ENCODE assay signal across 19 cellular contexts in genomic region chr11:11519184-11519583, GRCh38.
DNase-seq lines count a peak whose midpoint lies in the region; ATAC-seq and TF ChIP-seq lines count a peak whose summit lies in the region.
"Had no signal": no experiment of that assay in that cellular context is flagged by ENCODE, and none has a peak within 500 bp of the region (broad histone marks: within the 10 kb centered on the region; RNA-seq: fewer than 3 reads in every experiment).

No MANE protein-coding gene starts in this region.

- ATAC-seq in GM18858 (IDR thresholded peaks at IDR 0.05; ENCODE audit: unreplicated experiment): no peak
- ATAC-seq: activated CD8-positive, alpha-beta memory T cell treated with anti-CD3 and anti-CD28 coated beads, Interleukin-2, amount 10 ng/mL, durations not matched to agents 7 days and 5 days; body of pancreas; T-cell had no signal

- no peaks in the 10 kb centered on the region for H3K27me3 ChIP-seq in AG04450 (ENCODE audit: control insufficient read depth, insufficient read depth, low read length)
- H3K27me3 ChIP-seq: body of pancreas had no signal

- in situ Hi-C loops in SK-MEL-5 (cut with HindIII; ENCODE audit: low pct_unique_long_range_greater_than_20kb, low sequenced_read_pairs): loop anchor here (25.0 kb wide), 1 partner anchor 132 kb away; no protein-coding TSS in a partner anchor

- no peak overlapping the region for H3K27ac ChIP-seq in AG04450 (ENCODE audit: low read depth, low read length)
- H3K27ac ChIP-seq: body of pancreas, HL-60 had no signal

- H3K9me3 ChIP-seq in AG04450 (ENCODE audit: control insufficient read depth, insufficient read depth, low read length): no peaks in the 10 kb centered on the region
- H3K9me3 ChIP-seq: body of pancreas had no signal

- CTCF ChIA-PET in AG04450 (lab: Charles Lee): no interaction called here

- POLR2A ChIA-PET in AG04450 (lab: Yijun Ruan, JAX): no interaction called here

- no peak overlapping the region for H3K4me3 ChIP-seq in AG04450 (ENCODE audit: low read depth, low read length)
- H3K4me3 ChIP-seq: body of pancreas had no signal

- 0 out of 2 replicates have a peak, but pooled peaks have one; percentile 3 for TF ChIP-seq CTCF in AG04450 (IDR thresholded peaks at IDR 0.05; ENCODE audit: low read depth, low read length)

- no peak for DNase-seq in AG04450 (ENCODE audit: low read depth, low spot score)
- peak; percentile 5 for DNase-seq in EL
- peak; percentile 16 for DNase-seq in SK-MEL-5 (ENCODE audit: low read depth, low spot score)
- peak; percentile 25 for DNase-seq in kidney tubule cell (ENCODE audit: low spot score)
- DNase-seq in dermis blood vessel endothelial cell: no peak
- no peak for DNase-seq in LoVo (ENCODE audit: low spot score)
- DNase-seq: activated CD4-positive, alpha-beta T cell treated with anti-CD3 and anti-CD28 coated beads for 4 hours; activated CD8-positive, alpha-beta memory T cell treated with anti-CD3 and anti-CD28 coated beads, Interleukin-2, amount 10 ng/mL, durations not matched to agents 7 days and 5 days; body of pancreas; Calu3; GF-D8; IMR-90; NCI-H1930; NCI-H446; SHP77; stimulated activated CD8-positive, alpha-beta memory T cell treated with anti-CD3 and anti-CD28 coated beads, Interleukin-4, amount 100 ng/mL, for 48 hours; T-cell had no signal

Comparison
In these comparisons a context has a peak if more than half of its experiments do, and no peak if none do; other contexts are left out.
1. DNase-seq: peak in EL (single experiment), SK-MEL-5 (single experiment) and kidney tubule cell (single experiment); none in AG04450 (single experiment), dermis blood vessel endothelial cell (single experiment) and LoVo (single experiment).